In the genomic region with DNA sequence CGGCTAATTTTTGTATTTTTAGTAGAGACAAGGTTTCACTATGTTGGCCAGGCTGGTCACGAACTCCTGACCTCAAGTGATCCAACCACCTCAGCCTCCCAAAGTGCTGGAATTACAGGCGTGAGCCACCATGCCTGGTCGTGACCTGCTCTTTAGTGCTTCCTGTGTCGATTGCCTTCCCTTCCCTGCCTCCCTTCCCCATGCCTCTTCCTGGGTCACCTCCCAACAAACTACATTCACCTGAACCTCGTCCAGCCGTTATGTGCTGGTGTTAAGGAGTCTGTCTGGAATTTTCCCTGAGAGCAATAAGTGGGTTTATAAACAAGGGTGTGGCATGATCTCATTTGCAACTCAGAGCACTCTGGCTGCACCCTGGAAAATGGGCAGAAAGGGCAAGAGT, we compare ENCODE assay signal across 14 cellular contexts. TPM values are rescaled to one million over a fixed set of nuclear protein-coding genes. Genes with fewer than 3 reads are reported as not detected.
DNase-seq lines count a peak whose midpoint lies in the region; ATAC-seq, FAIRE-seq and TF ChIP-seq lines count a peak whose summit lies in the region.
"Had no signal": no experiment of that assay in that cellular context is flagged by ENCODE, and none has a peak within 500 bp of the region (broad histone marks: within the 10 kb centered on the region; RNA-seq: fewer than 3 reads in every experiment).

No MANE protein-coding gene starts in this region.

- no peak overlapping the region for H4K8ac ChIP-seq in neuronal stem cell (ENCODE audit: low read depth, low read length)

- H3K27me3 Mint-ChIP-seq in T-helper 1 cell treated with Interleukin-12 subunit alpha and Interleukin-12 subunit beta and Interleukin-4 antibody, amounts not matched to agents 30 μg/mL and 1 μg/mL, for 36 hours (ENCODE audit: low read depth): peaks cover 3% of the 10 kb centered on the region

- SMC1A ChIA-PET in GM12878 (lab: Charles Lee; ENCODE audit: uncharacterized antibody, unreplicated experiment): interaction anchor here (0.9 to 2.7 kb wide), 5 partner anchors 9 to 76 kb away, joined by 3 to 10 read pairs (median 3); no protein-coding TSS in a partner anchor

- CTCF ChIA-PET in GM12878 (lab: Yijun Ruan, JAX): interaction anchor here (1.3 to 1.5 kb wide), 4 partner anchors 22 to 351 kb away, joined by 3 to 6 read pairs (median 3); no protein-coding TSS in a partner anchor

- H3K27ac ChIP-seq in KOPT-K1 (ENCODE audit: low read depth, low read length, poor library complexity, severe bottlenecking) (peak overlapping the region; percentile 74), GM12878 (ENCODE audit: control insufficient read depth, insufficient read depth) (peak overlapping the region; percentile 88), neuronal stem cell (replicated peaks; ENCODE audit: low read length) (no peak overlapping the region)
- H3K27ac ChIP-seq: 22Rv1, psoas muscle had no signal

- H3K79me2 ChIP-seq in GM12878 (ENCODE audit: control insufficient read depth, insufficient read depth, low read length): no peaks in the 10 kb centered on the region

- no peak overlapping the region for H2BK12ac ChIP-seq in neuronal stem cell (ENCODE audit: low read length)

- ATAC-seq in GM12878: no peak
- no peak for ATAC-seq in GM18520 (IDR thresholded peaks at IDR 0.05; ENCODE audit: unreplicated experiment)
- ATAC-seq in HG03095 (IDR thresholded peaks at IDR 0.05; ENCODE audit: unreplicated experiment): no peak

- H3K4me1 ChIP-seq in GM12878 (ENCODE audit: control insufficient read depth, insufficient read depth, low read length) (peaks cover 19% of the 10 kb centered on the region), neuronal stem cell (ENCODE audit: control insufficient read depth in 2 of 2, insufficient read depth in 1 of 2, low read depth in 1 of 2, low read length in 2 of 2) (no peaks in the 10 kb centered on the region)
- H3K4me1 ChIP-seq: psoas muscle had no signal

- H4K91ac ChIP-seq in neuronal stem cell (ENCODE audit: low read depth, low read length, poor library complexity): no peak overlapping the region

- H3K9ac ChIP-seq in GM12878 (ENCODE audit: control insufficient read depth, insufficient read depth, low read length) (no peak overlapping the region), neuronal stem cell (ENCODE audit: low read depth, low read length, poor library complexity) (no peak overlapping the region)

- no peak for TF ChIP-seq EP300 in GM12878 (IDR thresholded peaks at IDR 0.05; ENCODE audit: borderline replicate concordance in 1 of 2, control insufficient read depth in 1 of 2, low read depth in 2 of 2, low read length in 2 of 2)

- no peak overlapping the region for H2BK120ac ChIP-seq in neuronal stem cell (ENCODE audit: low read depth, low read length)

- H2AK5ac ChIP-seq in neuronal stem cell (ENCODE audit: low read depth, low read length): no peak overlapping the region

- H3K27me3 ChIP-seq in GM12878 (replicated peaks in 1 of 2; ENCODE audit: control insufficient read depth in 2 of 2, insufficient read depth in 2 of 2, low read length in 1 of 2): no peaks in the 10 kb centered on the region
- H3K27me3 ChIP-seq in neuronal stem cell (ENCODE audit: control insufficient read depth in 3 of 3, insufficient read depth in 3 of 3, low read depth in 1 of 3, low read length in 3 of 3): peaks cover 0 to 2% (median 0%) of the 10 kb centered on the region in 3 experiments
- H3K27me3 ChIP-seq: MG63 had no signal

- intact Hi-C loops in GM12878 (cut with micrococcal nuclease; ENCODE audit: unreplicated experiment): no loop called here

- H2BK15ac ChIP-seq in neuronal stem cell (ENCODE audit: low read length): no peak overlapping the region

- H3K9me3 ChIP-seq in KOPT-K1 (ENCODE audit: insufficient read depth, low read length, poor library complexity, severe bottlenecking): no peaks in the 10 kb centered on the region
- no peaks in the 10 kb centered on the region for H3K9me3 ChIP-seq in GM12878 (replicated peaks; ENCODE audit: control insufficient read depth, insufficient read depth, low read length)
- no peaks in the 10 kb centered on the region for H3K9me3 ChIP-seq in neuronal stem cell (replicated peaks in 1 of 2; ENCODE audit: control insufficient read depth in 2 of 2, insufficient read depth in 1 of 2, low read depth in 1 of 2, low read length in 2 of 2)
- H3K9me3 ChIP-seq: MG63, psoas muscle had no signal

- FAIRE-seq in GM12878 (lab: Jason Lieb, UNC): no peak
- FAIRE-seq: G401.6, kidney had no signal

- H3K4me3 ChIP-seq in GM12878 (no peak overlapping the region), neuronal stem cell (ENCODE audit: low read length in 2 of 2) (no peak overlapping the region)
- H3K4me3 ChIP-seq: MG63, psoas muscle had no signal

- no peak for TF ChIP-seq POLR2A in GM12878 (IDR thresholded peaks at IDR 0.05; ENCODE audit: low read depth, low read length)

- H3K36me3 ChIP-seq in KOPT-K1 (ENCODE audit: insufficient read depth, low read length) (no peaks in the 10 kb centered on the region), GM12878 (ENCODE audit: control insufficient read depth in 2 of 2, insufficient read depth in 2 of 2, low read length in 1 of 2) (no peaks in the 10 kb centered on the region), neuronal stem cell (replicated peaks in 1 of 2; ENCODE audit: control insufficient read depth in 2 of 2, insufficient read depth in 2 of 2, low read length in 2 of 2) (no peaks in the 10 kb centered on the region)
- H3K36me3 ChIP-seq: MG63 had no signal

- H3K27ac Mint-ChIP-seq in T-helper 1 cell treated with Interleukin-12 subunit alpha and Interleukin-12 subunit beta and Interleukin-4 antibody, amounts not matched to agents 30 μg/mL and 1 μg/mL, for 36 hours: peak overlapping the region; percentile 65

- no peak for TF ChIP-seq RAD21 in GM12878 (IDR thresholded peaks at IDR 0.05; ENCODE audit: insufficient read depth, low read depth, low read length)

- H3K23ac ChIP-seq in neuronal stem cell (ENCODE audit: low read depth, low read length, poor library complexity): peak overlapping the region; percentile 13

- H2AFZ ChIP-seq in GM12878 (ENCODE audit: control insufficient read depth, low read depth, low read length): peak overlapping the region; percentile 98
- no peak overlapping the region for H2AFZ ChIP-seq in neuronal stem cell (ENCODE audit: low read length)

- peaks cover 29% of the 10 kb centered on the region for H3K4me1 Mint-ChIP-seq in T-helper 1 cell treated with Interleukin-12 subunit alpha and Interleukin-12 subunit beta and Interleukin-4 antibody, amounts not matched to agents 30 μg/mL and 1 μg/mL, for 36 hours (ENCODE audit: low read depth)

- RAD21 ChIA-PET in GM12878 (lab: Charles Lee; ENCODE audit: unreplicated experiment): interaction anchor here (1.0 to 1.4 kb wide), 3 partner anchors 19 to 76 kb away, joined by 4 to 12 read pairs (median 5); no protein-coding TSS in a partner anchor

- H2BK5ac ChIP-seq in neuronal stem cell (ENCODE audit: low read length): no peak overlapping the region

- H3K4me3 Mint-ChIP-seq in T-helper 1 cell treated with Interleukin-12 subunit alpha and Interleukin-12 subunit beta and Interleukin-4 antibody, amounts not matched to agents 30 μg/mL and 1 μg/mL, for 36 hours: peak overlapping the region; percentile 16

- no peak overlapping the region for H3K4ac ChIP-seq in neuronal stem cell (ENCODE audit: low read length)

- no peaks in the 10 kb centered on the region for H3K79me1 ChIP-seq in neuronal stem cell (ENCODE audit: low read depth, low read length)

- in situ Hi-C loops in GM12878 (cut with MboI): no loop called here

- H3K18ac ChIP-seq in neuronal stem cell (ENCODE audit: low read length): no peak overlapping the region

- H3K4me2 ChIP-seq in GM12878 (ENCODE audit: control insufficient read depth, insufficient read depth) (no peak overlapping the region), neuronal stem cell (ENCODE audit: insufficient read depth, low read length, poor library complexity, severe bottlenecking) (no peak overlapping the region)

- H4K20me1 ChIP-seq in GM12878 (ENCODE audit: control insufficient read depth, insufficient read depth): no peaks in the 10 kb centered on the region

- H3K14ac ChIP-seq in neuronal stem cell (ENCODE audit: low read length): no peak overlapping the region

- POLR2A ChIA-PET in GM12878 (lab: Charles Lee): interaction anchor here (0.9 to 1.8 kb wide), 4 partner anchors 25 to 351 kb away, joined by 4 to 8 read pairs (median 6); no protein-coding TSS in a partner anchor

- H3K36me3 Mint-ChIP-seq in T-helper 1 cell treated with Interleukin-12 subunit alpha and Interleukin-12 subunit beta and Interleukin-4 antibody, amounts not matched to agents 30 μg/mL and 1 μg/mL, for 36 hours (ENCODE audit: low read depth): peaks cover 10% of the 10 kb centered on the region

- 90% methylated on average over 7 of the region's 7 CpGs for WGBS in GM12878 (ENCODE audit: insufficient coverage, insufficient replicate concordance, low lambda C conversion rate, missing lambda C conversion rate)
- no CpG with 5 or more reads among the region's 7 CpGs for WGBS in neuronal stem cell (ENCODE audit: extremely low coverage in 2 of 2, insufficient read length in 2 of 2, insufficient replicate concordance in 1 of 2), 2 donors

- no peak for TF ChIP-seq CTCF in GM12878 (IDR thresholded peaks at IDR 0.05 in 2 of 3, conservative IDR thresholded peaks at IDR 0.05 in 1 of 3; ENCODE audit: control insufficient read depth in 2 of 3, extremely low read depth in 1 of 3, insufficient read depth in 1 of 3, low read depth in 3 of 3, low read length in 3 of 3)
- TF ChIP-seq CTCF in GM20000 (IDR thresholded peaks at IDR 0.05; ENCODE audit: extremely low read depth, missing control alignments): no peak

- DNase-seq in T-helper 1 cell (no peak), GM12878 (ENCODE audit: low read depth, low spot score) (no peak), neuronal stem cell (ENCODE audit: low spot score) (no peak), GM20000 (ENCODE audit: low spot score) (no peak)
- DNase-seq: glutamatergic neuron, MG63 had no signal

- peaks cover 4% of the 10 kb centered on the region for H3K9me3 Mint-ChIP-seq in T-helper 1 cell treated with Interleukin-12 subunit alpha and Interleukin-12 subunit beta and Interleukin-4 antibody, amounts not matched to agents 30 μg/mL and 1 μg/mL, for 36 hours

- BruUV-seq in GM12878 (replicated peaks; lab: Mats Ljungman, UMichigan): no TSS peak

RNA-seq across cellular contexts. Expression of a gene that starts 32.1 kb away (rescaled TPM):
- total RNA-seq in GM12878 (2013; cell fraction: nucleolus; rRNA removed): 26.2 TPM in 2 replicates
- 10.1 and 12.2 TPM in 2 replicates for total RNA-seq in GM12878 (2014; rRNA removed)
- 7.9 and 9.1 TPM in 2 replicates for total RNA-seq in GM12878 (2014; rRNA removed; fragmentation: Illumina TruSeq; extraction: Trizol)
- total RNA-seq in GM12878 (2021): 9.3 and 11.1 TPM in 2 replicates
- 10.2 TPM for polyA plus RNA-seq in GM12878 (2011; ENCODE audit: low read depth)
- 20.4 and 27.4 TPM in 2 replicates for polyA plus RNA-seq in GM12878 (2011; rRNA removed)
- polyA plus RNA-seq in GM12878 (2011; cell fraction: cytosol; rRNA removed): 17.2 and 18.4 TPM in 2 replicates
- 12.1 and 15.3 TPM in 2 replicates for polyA plus RNA-seq in GM12878 (2011; cell fraction: nucleus; rRNA removed)
- 15.5 and 19.8 TPM in 2 replicates for polyA plus RNA-seq in GM12878 (2012)
- 8.8 and 14.0 TPM in 2 replicates for polyA plus RNA-seq in GM12878 (2014; fragmentation: Illumina TruSeq; extraction: Trizol)
- 1 to 10 TPM; 3.6 to 4.6 TPM for polyA plus RNA-seq in GM12878 (2014; fragmentation: Nextera tagmentation; extraction: Ambion mirVana)
- 12.1 and 13.7 TPM in 2 replicates for polyA plus RNA-seq in GM12878 (2014; rRNA removed)
- 10 to 100 TPM; 13.7 to 13.8 TPM for polyA plus RNA-seq in GM12878 (2016; fragmentation: Nextera tagmentation; extraction: Ambion mirVana)
- polyA minus RNA-seq in GM12878 (2011; rRNA and poly(A)+ RNA removed): 12.4 and 15.9 TPM in 2 replicates
- polyA minus RNA-seq in GM12878 (2011; cell fraction: cytosol; rRNA and poly(A)+ RNA removed): 4.4 and 6.1 TPM in 2 replicates
- 3.9 and 6.8 TPM in 2 replicates for polyA minus RNA-seq in GM12878 (2011; cell fraction: nucleus; rRNA and poly(A)+ RNA removed)
- 42.5 TPM for polyA plus RNA-seq in neuronal stem cell (2013, experiment 1 of 2)
- polyA plus RNA-seq in neuronal stem cell (2013, experiment 2 of 2): 43.2 TPM

RNA-seq across cellular contexts. Expression of a gene that starts 43.7 kb away (rescaled TPM):
- total RNA-seq in GM12878 (2013; cell fraction: nucleolus; rRNA removed): 15.7 and 17.5 TPM in 2 replicates
- total RNA-seq in GM12878 (2014; rRNA removed): 4.1 and 4.2 TPM in 2 replicates
- 7.4 and 8.6 TPM in 2 replicates for total RNA-seq in GM12878 (2014; rRNA removed; fragmentation: Illumina TruSeq; extraction: Trizol)
- 5.5 and 6.1 TPM in 2 replicates for total RNA-seq in GM12878 (2021)
- 2.8 TPM for polyA plus RNA-seq in GM12878 (2011; ENCODE audit: low read depth)
- polyA plus RNA-seq in GM12878 (2011; rRNA removed): 5.3 and 12.0 TPM in 2 replicates
- polyA plus RNA-seq in GM12878 (2011; cell fraction: cytosol; rRNA removed): 1.3 and 1.6 TPM in 2 replicates
- polyA plus RNA-seq in GM12878 (2011; cell fraction: nucleus; rRNA removed): 5.7 and 6.2 TPM in 2 replicates
- polyA plus RNA-seq in GM12878 (2012): 4.3 and 5.0 TPM in 2 replicates
- polyA plus RNA-seq in GM12878 (2014; fragmentation: Illumina TruSeq; extraction: Trizol): 8.2 and 10.4 TPM in 2 replicates
- 1 to 10 TPM; 5.3 to 5.8 TPM for polyA plus RNA-seq in GM12878 (2014; fragmentation: Nextera tagmentation; extraction: Ambion mirVana)
- polyA plus RNA-seq in GM12878 (2014; rRNA removed): 4.3 and 5.4 TPM in 2 replicates
- polyA plus RNA-seq in GM12878 (2016; fragmentation: Nextera tagmentation; extraction: Ambion mirVana): 1 to 10 TPM; 9.4 to 9.9 TPM
- polyA minus RNA-seq in GM12878 (2011; rRNA and poly(A)+ RNA removed): 1.6 and 2.6 TPM in 2 replicates
- 2.3 and 2.8 TPM in 2 replicates for polyA minus RNA-seq in GM12878 (2011; cell fraction: cytosol; rRNA and poly(A)+ RNA removed)
- 3.0 and 4.6 TPM in 2 replicates for polyA minus RNA-seq in GM12878 (2011; cell fraction: nucleus; rRNA and poly(A)+ RNA removed)
- polyA plus RNA-seq in neuronal stem cell (2013, experiment 1 of 2): 42.9 TPM
- polyA plus RNA-seq in neuronal stem cell (2013, experiment 2 of 2): 41.6 TPM
